ENCODE assay signal across 21 cellular contexts in the genomic region with DNA sequence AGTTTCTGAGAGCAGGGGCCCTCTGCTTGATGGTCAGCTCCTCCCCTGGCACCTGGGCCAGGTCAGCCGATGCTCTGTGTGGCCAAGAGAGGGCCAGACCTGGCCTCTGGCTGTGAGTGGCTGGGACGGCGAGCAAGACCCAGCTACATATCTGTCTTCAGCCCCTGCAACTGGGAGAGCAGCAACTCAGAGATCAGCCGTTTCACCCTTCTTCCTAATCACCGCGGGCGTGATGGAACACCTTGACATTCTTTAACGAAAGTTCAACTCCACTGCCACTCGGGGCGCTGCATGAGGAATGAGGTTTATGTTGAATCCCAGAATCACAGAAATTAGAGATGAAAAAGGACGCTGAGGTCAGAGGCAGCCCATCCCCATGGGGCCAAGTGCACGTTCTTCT.
DNase-seq lines count a peak whose midpoint lies in the region; TF ChIP-seq lines count a peak whose summit lies in the region.
"Had no signal": no experiment of that assay in that cellular context is flagged by ENCODE, and none has a peak within 500 bp of the region (broad histone marks: within the 10 kb centered on the region; RNA-seq: fewer than 3 reads in every experiment).

No MANE protein-coding gene starts in this region.

- no peaks in the 10 kb centered on the region for H3K4me1 ChIP-seq in spleen

- peak; percentile 72 for DNase-seq in H7
- no peak for DNase-seq in choroid plexus epithelial cell (ENCODE audit: low read depth)
- peak; percentile 48 for DNase-seq in iPS-NIHi7 (ENCODE audit: extremely low spot score)
- DNase-seq in retinal pigment epithelial cell (ENCODE audit: low read depth) = no peak
- DNase-seq in UCSD-AML1 (lab: John Stamatoyannopoulos, UW; ENCODE audit: unreplicated experiment) = no peak
- no peak for DNase-seq in spleen
- DNase-seq in NCI-H2196 treated with DMSO at 0.1 percent for 48 hours (lab: John Stamatoyannopoulos, UW; ENCODE audit: unreplicated experiment) = no peak
- no peak for DNase-seq in midbrain (lab: John Stamatoyannopoulos, UW)
- DNase-seq: ACHN; C1 segment of cervical spinal cord; CD8-positive, alpha-beta memory T cell; DMS79 treated with DMSO at 0.1 percent for 48 hours; KG1; MV-4-11; NCI-H1694 treated with DMSO at 0.1 percent for 48 hours; NCI-H2107; NCI-H345; NCI-H524 treated with DMSO at 0.1 percent for 48 hours; PC-3; SIG-M5 had no signal

- no peaks in the 10 kb centered on the region for H3K36me3 ChIP-seq in H7 (replicated peaks; ENCODE audit: control insufficient read depth, insufficient read depth, low read length)
- H3K36me3 ChIP-seq in spleen = no peaks in the 10 kb centered on the region

- H3K27me3 ChIP-seq in H7 (ENCODE audit: control insufficient read depth, insufficient read depth, low read length) (no peaks in the 10 kb centered on the region), spleen (replicated peaks in 1 of 7) (peaks cover 0 to 42% (median 0%) of the 10 kb centered on the region in 7 donors)

- no peaks in the 10 kb centered on the region for H3K9me3 ChIP-seq in spleen

- no peak for TF ChIP-seq POLR2A in spleen (IDR thresholded peaks at IDR 0.05)

- H3K27ac ChIP-seq in spleen = no peak overlapping the region
- H3K27ac ChIP-seq: RWPE1 had no signal

- WGBS in spleen, 5 donors = 58 to 66% (median 61%) methylated on average over 12 of the region's 12 CpGs

- no peak overlapping the region for H3K4me3 ChIP-seq in H7 (ENCODE audit: insufficient read depth, low read depth, low read length)
- no peak overlapping the region for H3K4me3 ChIP-seq in choroid plexus epithelial cell (ENCODE audit: low read depth, low read length)
- no peak overlapping the region for H3K4me3 ChIP-seq in retinal pigment epithelial cell (ENCODE audit: low read length)
- H3K4me3 ChIP-seq in spleen = no peak overlapping the region

- intact Hi-C loops in spleen (cut with DNase I; ENCODE audit: low total_unique reads) = no loop called here

- TF ChIP-seq CTCF in choroid plexus epithelial cell (conservative IDR thresholded peaks at IDR 0.05; ENCODE audit: low read depth, low read length) = peak; percentile 8
- peak; percentile 1 for TF ChIP-seq CTCF in retinal pigment epithelial cell (conservative IDR thresholded peaks at IDR 0.05; ENCODE audit: low read depth, low read length)
- TF ChIP-seq CTCF in spleen (IDR thresholded peaks at IDR 0.05 in 8 of 11, conservative IDR thresholded peaks at IDR 0.05 in 3 of 11) = no peak

Comparison
In these comparisons a context has a peak if more than half of its experiments do, and no peak if none do; other contexts are left out.
1. DNase-seq: peak in H7 (single experiment) and iPS-NIHi7 (single experiment); none in choroid plexus epithelial cell (single experiment), retinal pigment epithelial cell (single experiment), UCSD-AML1 (single experiment), spleen (single experiment), NCI-H2196 treated with DMSO at 0.1 percent for 48 hours (single experiment) and midbrain (single experiment).
2. CTCF ChIP-seq: peak in choroid plexus epithelial cell (single experiment) and retinal pigment epithelial cell (single experiment); none in spleen (0 of 11).